22 cellular contexts compared by ENCODE assay signal in genomic region chr10:72687035-72687434, GRCh38. TPM values are rescaled to one million over a fixed set of nuclear protein-coding genes. Genes with fewer than 3 reads are reported as not detected.
A peak's percentile ranks its signal among the peaks of the same experiment; 100 is the strongest.
DNase-seq lines count a peak whose midpoint lies in the region; ATAC-seq and TF ChIP-seq lines count a peak whose summit lies in the region.
"Had no signal": no experiment of that assay in that cellular context is flagged by ENCODE, and none has a peak within 500 bp of the region (broad histone marks: within the 10 kb centered on the region; RNA-seq: fewer than 3 reads in every experiment).

No MANE protein-coding gene starts in this region.

- peak; percentile 39 to 62 for DNase-seq in HAP-1 (ENCODE audit: low spot score in 2 of 2)
- DNase-seq in colonic mucosa, result peak; percentile 41
- DNase-seq in stomach, result no peak
- no peak for DNase-seq in DMS114 treated with DMSO at 0.1 percent for 48 hours (lab: John Stamatoyannopoulos, UW; ENCODE audit: unreplicated experiment)
- no peak for DNase-seq in breast epithelium (ENCODE audit: low spot score in 2 of 2)
- DNase-seq: activated CD4-positive, alpha-beta T cell treated with anti-CD3 and anti-CD28 coated beads for 4 hours; activated naive CD4-positive, alpha-beta T cell treated with anti-CD3 and anti-CD28 coated beads, Interleukin-2, amount 10 ng/mL, durations not matched to agents 7 days and 5 days; activated T-cell treated with anti-CD3 and anti-CD28 coated beads, Interleukin-2, amount 50 U/mL, for 72 hours; caudate nucleus; CD4-positive, CD25-positive, alpha-beta regulatory T cell; DMS 273 treated with DMSO at 0.1 percent for 48 hours; Karpas-422; naive thymus-derived CD4-positive, alpha-beta T cell; NCI-H1694; NCI-H69; ovary; Right ventricle myocardium superior; SW 1271 had no signal

- ATAC-seq in HG02623 (IDR thresholded peaks at IDR 0.05; ENCODE audit: unreplicated experiment), result no peak
- ATAC-seq: activated T-cell treated with anti-CD3 and anti-CD28 coated beads, Interleukin-2, amount 50 U/mL, for 72 hours; HCT116; naive thymus-derived CD4-positive, alpha-beta T cell had no signal

- 31 to 57% (median 34%) methylated on average over 6 of the region's 6 CpGs for WGBS in stomach, 5 donors

- H3K4me1 ChIP-seq in HAP-1 (peaks cover 14% of the 10 kb centered on the region), colonic mucosa (peaks cover 5% of the 10 kb centered on the region), mucosa of rectum (ENCODE audit: control insufficient read depth in 2 of 2, insufficient read depth in 2 of 2, low read length in 2 of 2) (peaks cover 6 to 32% of the 10 kb centered on the region in 2 donors), stomach (peaks cover 0 to 27% (median 16%) of the 10 kb centered on the region in 4 donors), breast epithelium (no peaks in the 10 kb centered on the region)

- H3K27ac ChIP-seq in colonic mucosa (peak overlapping the region; percentile 75), mucosa of rectum (ENCODE audit: low read depth in 2 of 2, low read length in 2 of 2) (peak overlapping the region; percentile 71 to 82), stomach (peak overlapping the region in 4 of 5 donors; percentile 75 to 84 (median 78)), breast epithelium (no peak overlapping the region)
- H3K27ac ChIP-seq: ovary, vagina had no signal

- TF ChIP-seq EP300 in stomach (IDR thresholded peaks at IDR 0.05), result no peak

- TF ChIP-seq POLR2A in stomach (IDR thresholded peaks at IDR 0.05) (no peak), breast epithelium (IDR thresholded peaks at IDR 0.05) (no peak)

- H3K9ac ChIP-seq in colonic mucosa (ENCODE audit: low read depth in 2 of 2, low read length in 2 of 2) (peak overlapping the region in 1 of 2 donors; percentile 9), mucosa of rectum (ENCODE audit: low read depth in 1 of 2, low read length in 2 of 2) (peak overlapping the region in 1 of 2 donors; percentile 38)

- in situ Hi-C loops in HAP-1 (cut with MboI; ENCODE audit: low sequenced_read_pairs), result no loop called here

- H3K27me3 ChIP-seq in HAP-1 (ENCODE audit: low read depth) (no peaks in the 10 kb centered on the region), colonic mucosa (no peaks in the 10 kb centered on the region), mucosa of rectum (ENCODE audit: control insufficient read depth in 2 of 2, insufficient read depth in 2 of 2, low read length in 2 of 2) (no peaks in the 10 kb centered on the region), stomach (no peaks in the 10 kb centered on the region), breast epithelium (no peaks in the 10 kb centered on the region)
- H3K27me3 ChIP-seq: ovary, vagina had no signal

- H3K4me3 ChIP-seq in HAP-1 (no peak overlapping the region), colonic mucosa (no peak overlapping the region), mucosa of rectum (ENCODE audit: low read length in 2 of 2) (peak overlapping the region in 1 of 2 donors; percentile 20), stomach (no peak overlapping the region), breast epithelium (no peak overlapping the region)
- H3K4me3 ChIP-seq: ovary, vagina had no signal

- no peak for TF ChIP-seq CTCF in colonic mucosa (IDR thresholded peaks at IDR 0.05)
- no peak for TF ChIP-seq CTCF in stomach (IDR thresholded peaks at IDR 0.05)
- TF ChIP-seq CTCF in breast epithelium (IDR thresholded peaks at IDR 0.05), result no peak

- no peaks in the 10 kb centered on the region for H3K9me3 ChIP-seq in HAP-1
- no peaks in the 10 kb centered on the region for H3K9me3 ChIP-seq in colonic mucosa
- H3K9me3 ChIP-seq in mucosa of rectum (ENCODE audit: control insufficient read depth in 2 of 2, low read length in 2 of 2), result no peaks in the 10 kb centered on the region
- H3K9me3 ChIP-seq in stomach, result no peaks in the 10 kb centered on the region
- H3K9me3 ChIP-seq in breast epithelium, result no peaks in the 10 kb centered on the region
- H3K9me3 ChIP-seq: ovary, vagina had no signal

- intact Hi-C loops in colonic mucosa (cut with DNase I) (no loop called here), stomach (cut with DNase I; ENCODE audit: low total_unique reads) (no loop called here), breast epithelium (cut with DNase I; ENCODE audit: low total_unique reads) (no loop called here)

- H3K36me3 ChIP-seq in HAP-1 (replicated peaks) (no peaks in the 10 kb centered on the region), colonic mucosa (no peaks in the 10 kb centered on the region), mucosa of rectum (ENCODE audit: control insufficient read depth in 2 of 2, insufficient read depth in 2 of 2, low read length in 2 of 2) (no peaks in the 10 kb centered on the region), stomach (no peaks in the 10 kb centered on the region), breast epithelium (no peaks in the 10 kb centered on the region)
- H3K36me3 ChIP-seq: ovary, vagina had no signal

RNA-seq across cellular contexts. Expression of gene MCU, which starts 4.9 kb away (rescaled TPM):
- total RNA-seq in colonic mucosa (100 to 1,000 TPM in 1 of 2 donors, 10 to 100 TPM in 1; 88.7 to 109 TPM), stomach (10 to 100 TPM; 15.2 to 90.1 (median 33.9) TPM), breast epithelium (10 to 100 TPM; 11.7 to 27.4 (median 20.6) TPM)
- polyA plus RNA-seq in stomach, result 10 to 100 TPM; 16.6 to 70.3 (median 28.1) TPM

Comparison
In these comparisons a context has a peak if more than half of its experiments do, and no peak if none do; other contexts are left out.
1. DNase-seq: peak in HAP-1 (2 of 2) and colonic mucosa (single experiment); none in stomach (single experiment), DMS114 treated with DMSO at 0.1 percent for 48 hours (single experiment) and breast epithelium (0 of 2).
2. H3K27ac ChIP-seq: peak in colonic mucosa (single experiment), mucosa of rectum (2 of 2) and stomach (4 of 5); none in breast epithelium (0 of 2).